Comparison of ENCODE assay signal across 8 cellular contexts in genomic region chr3:140050977-140051957, GRCh38.
DNase-seq lines count a peak whose midpoint lies in the region; ATAC-seq and TF ChIP-seq lines count a peak whose summit lies in the region.

No MANE protein-coding gene starts in this region.

- CTCF ChIA-PET in PC-9 (lab: Charles Lee): interaction anchor here (0.6 kb wide), 1 partner anchor 493 kb away, joined by 6 read pairs; no protein-coding TSS in a partner anchor

- no peak overlapping the region for H3K18ac ChIP-seq in mesenchymal stem cell (ENCODE audit: low read depth in 1 of 2, low read length in 2 of 2)

- no peak overlapping the region for H2AK5ac ChIP-seq in mesenchymal stem cell (ENCODE audit: low read length, severe bottlenecking)

- H3K4ac ChIP-seq in mesenchymal stem cell (ENCODE audit: low read depth in 1 of 2, low read length in 2 of 2): no peak overlapping the region

- H3K79me1 ChIP-seq in mesenchymal stem cell (replicated peaks; ENCODE audit: low read length, poor library complexity, severe bottlenecking): no peaks in the 10 kb centered on the region

- no peak overlapping the region for H3K4me3 ChIP-seq in MG63
- H3K4me3 ChIP-seq in mesenchymal stem cell (ENCODE audit: insufficient read depth in 1 of 2, low read depth in 1 of 2, low read length in 2 of 2): no peak overlapping the region
- no peak overlapping the region for H3K4me3 ChIP-seq in PC-9

- no peak for TF ChIP-seq CTCF in PC-9 (conservative IDR thresholded peaks at IDR 0.05)

- no peaks in the 10 kb centered on the region; the same call in none of the 2 replicates for H3K27me3 ChIP-seq in MG63
- peaks cover 0 to 20% of the 10 kb centered on the region in 2 experiments for H3K27me3 ChIP-seq in mesenchymal stem cell (ENCODE audit: control insufficient read depth in 1 of 2, insufficient read depth in 1 of 2, low read length in 2 of 2)
- H3K27me3 ChIP-seq in PC-9 (ENCODE audit: insufficient read depth, low read depth): no peaks in the 10 kb centered on the region

- H3K27ac ChIP-seq in mesenchymal stem cell (ENCODE audit: low read length, poor library complexity, severe bottlenecking) (no peak overlapping the region), PC-9 (no peak overlapping the region)

- no peak overlapping the region for H4K91ac ChIP-seq in mesenchymal stem cell (ENCODE audit: low read length)

- H3K9ac ChIP-seq in mesenchymal stem cell (ENCODE audit: low read length): no peak overlapping the region

- ATAC-seq in GM21423 (IDR thresholded peaks at IDR 0.05; ENCODE audit: unreplicated experiment) (no peak), HG03159 (IDR thresholded peaks at IDR 0.05; ENCODE audit: unreplicated experiment) (no peak)

- H3K23ac ChIP-seq in mesenchymal stem cell (ENCODE audit: low read length in 2 of 2): no peak overlapping the region

- H3K4me2 ChIP-seq in mesenchymal stem cell (ENCODE audit: low read length, poor library complexity, severe bottlenecking) (no peak overlapping the region), PC-9 (no peak overlapping the region)

- H2AFZ ChIP-seq in mesenchymal stem cell (ENCODE audit: low read depth, low read length): no peak overlapping the region
- H2AFZ ChIP-seq in PC-9: no peak overlapping the region

- H4K20me1 ChIP-seq in PC-9 (ENCODE audit: insufficient read depth): no peaks in the 10 kb centered on the region

- 37% methylated on average over 11 of the region's 12 CpGs for WGBS in mesenchymal stem cell

- no peak overlapping the region for H2BK15ac ChIP-seq in mesenchymal stem cell (ENCODE audit: low read depth, poor library complexity, severe bottlenecking)

- no peaks in the 10 kb centered on the region for H3K9me3 ChIP-seq in MG63
- no peaks in the 10 kb centered on the region for H3K9me3 ChIP-seq in mesenchymal stem cell (ENCODE audit: control insufficient read depth, low read length)
- no peaks in the 10 kb centered on the region for H3K9me3 ChIP-seq in PC-9 (ENCODE audit: insufficient read depth, low read depth)

- H2BK12ac ChIP-seq in mesenchymal stem cell (ENCODE audit: low read length in 2 of 2): no peak overlapping the region

- H4K8ac ChIP-seq in mesenchymal stem cell (ENCODE audit: low read length): no peak overlapping the region

- H3K14ac ChIP-seq in mesenchymal stem cell (ENCODE audit: low read length in 2 of 2): no peak overlapping the region

- H3K4me1 ChIP-seq in mesenchymal stem cell (ENCODE audit: control insufficient read depth, insufficient read depth, low read depth, low read length): peaks cover 3% of the 10 kb centered on the region
- no peaks in the 10 kb centered on the region for H3K4me1 ChIP-seq in PC-9 (replicated peaks; ENCODE audit: insufficient read depth)

- no peaks in the 10 kb centered on the region for H3K9me2 ChIP-seq in PC-9 (ENCODE audit: insufficient read depth)

- no peak overlapping the region for H2BK120ac ChIP-seq in mesenchymal stem cell (ENCODE audit: low read depth, low read length)

- H3F3A ChIP-seq in PC-9 (ENCODE audit: insufficient read depth, low read depth): no peaks in the 10 kb centered on the region

- H3K36me3 ChIP-seq in MG63: no peaks in the 10 kb centered on the region
- no peaks in the 10 kb centered on the region for H3K36me3 ChIP-seq in mesenchymal stem cell (ENCODE audit: control insufficient read depth in 1 of 2, insufficient read depth in 2 of 2, low read depth in 1 of 2, low read length in 2 of 2)
- H3K36me3 ChIP-seq in PC-9 (ENCODE audit: low read depth): no peaks in the 10 kb centered on the region

- POLR2A ChIA-PET in PC-9 (lab: Charles Lee; ENCODE audit: unreplicated experiment): no interaction called here

- H3K79me2 ChIP-seq in PC-9 (ENCODE audit: low read depth): no peaks in the 10 kb centered on the region

- BruUV-seq in PC-9 (replicated peaks; lab: Mats Ljungman, UMichigan): no TSS peak

- no peak overlapping the region for H2BK5ac ChIP-seq in mesenchymal stem cell (ENCODE audit: low read depth, low read length, poor library complexity, severe bottlenecking)

- DNase-seq in Daoy (ENCODE audit: low read depth) (peak; percentile 27), MG63 (peak; percentile 36), astrocyte of the hippocampus (ENCODE audit: low read depth, low spot score) (peak; percentile 7), middle frontal gyrus (ENCODE audit: extremely low spot score, low spot score) (peak; percentile 25), mesenchymal stem cell (no peak), PC-9 (no peak)

- intact Hi-C loops in PC-9 (cut with micrococcal nuclease; ENCODE audit: unreplicated experiment): no loop called here

Comparison
In these comparisons a context has a peak if more than half of its experiments do, and no peak if none do; other contexts are left out.
1. DNase-seq: peak in Daoy (single experiment), MG63 (single experiment), astrocyte of the hippocampus (single experiment) and middle frontal gyrus (single experiment); none in mesenchymal stem cell (single experiment) and PC-9 (0 of 2).